Comparison of ENCODE assay signal across 11 cellular contexts in the genomic region with DNA sequence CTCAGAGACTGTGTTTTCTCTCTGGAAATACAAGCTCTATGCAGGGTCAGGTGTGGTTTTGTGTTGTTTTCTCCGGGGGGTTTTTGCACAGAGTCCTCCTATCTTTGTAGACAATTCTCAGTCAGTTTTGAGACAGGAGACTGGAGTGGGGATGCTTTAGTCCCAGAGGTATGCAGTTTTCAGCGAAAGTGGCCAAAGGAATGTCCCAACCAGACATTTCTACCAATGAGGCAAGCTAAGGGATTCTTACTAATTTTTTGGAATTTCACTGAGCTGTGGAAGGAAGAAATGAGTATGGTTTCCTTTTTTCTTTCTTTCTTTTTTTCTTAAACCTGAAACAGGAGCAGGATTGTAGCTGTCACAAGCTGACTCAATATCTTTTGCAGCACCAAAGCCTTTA. TPM values are rescaled to one million over a fixed set of nuclear protein-coding genes. Genes with fewer than 3 reads are reported as not detected.
A peak's percentile ranks its signal among the peaks of the same experiment; 100 is the strongest.
DNase-seq lines count a peak whose midpoint lies in the region; ATAC-seq and TF ChIP-seq lines count a peak whose summit lies in the region.
"Had no signal": no experiment of that assay in that cellular context is flagged by ENCODE, and none has a peak within 500 bp of the region (broad histone marks: within the 10 kb centered on the region; RNA-seq: fewer than 3 reads in every experiment).

No MANE protein-coding gene starts in this region.

- no peak for TF ChIP-seq CTCF in suprapubic skin (IDR thresholded peaks at IDR 0.05)
- no peak for TF ChIP-seq CTCF in spleen (IDR thresholded peaks at IDR 0.05 in 8 of 11, conservative IDR thresholded peaks at IDR 0.05 in 3 of 11)

- no peaks in the 10 kb centered on the region for H3K27me3 ChIP-seq in iPS-20b (ENCODE audit: insufficient read depth, low read length)
- no peaks in the 10 kb centered on the region for H3K27me3 ChIP-seq in suprapubic skin
- no peaks in the 10 kb centered on the region for H3K27me3 ChIP-seq in spleen (replicated peaks in 1 of 7)

- H3K9me3 ChIP-seq in iPS-20b (ENCODE audit: insufficient read depth, low read depth, low read length) (no peaks in the 10 kb centered on the region), suprapubic skin (no peaks in the 10 kb centered on the region), spleen (no peaks in the 10 kb centered on the region)

- H3K27ac ChIP-seq in iPS-20b (ENCODE audit: low read length) (peak overlapping the region; percentile 97), suprapubic skin (peak overlapping the region; percentile 87), spleen (peak overlapping the region in 4 of 8 donors; percentile 46 to 66 (median 64))

- 66% methylated on average over 2 of the region's 2 CpGs for WGBS in suprapubic skin
- WGBS in spleen, 5 donors, result 76 to 95% (median 86%) methylated on average over 2 of the region's 2 CpGs

- peak overlapping the region; percentile 75 for H3K9ac ChIP-seq in iPS-20b (ENCODE audit: low read depth, low read length)

- TF ChIP-seq EP300 in suprapubic skin (IDR thresholded peaks at IDR 0.05), result no peak

- no peak overlapping the region for H3K4me3 ChIP-seq in iPS-20b (ENCODE audit: low read length)
- H3K4me3 ChIP-seq in suprapubic skin, result no peak overlapping the region
- no peak overlapping the region for H3K4me3 ChIP-seq in spleen

- intact Hi-C loops in spleen (cut with DNase I; ENCODE audit: low total_unique reads), result no loop called here

- H3K4me1 ChIP-seq in iPS-20b (ENCODE audit: insufficient read depth, low read length), result peaks cover 32% of the 10 kb centered on the region
- peaks cover 13% of the 10 kb centered on the region for H3K4me1 ChIP-seq in suprapubic skin
- H3K4me1 ChIP-seq in spleen, result peaks cover 0 to 16% (median 0%) of the 10 kb centered on the region in 6 donors

- H3K36me3 ChIP-seq in iPS-20b (ENCODE audit: insufficient read depth, low read depth, low read length) (no peaks in the 10 kb centered on the region), suprapubic skin (no peaks in the 10 kb centered on the region), spleen (no peaks in the 10 kb centered on the region)

- DNase-seq in GM04503 (ENCODE audit: low read depth) (peak; percentile 51), amniotic stem cell (lab: John Stamatoyannopoulos, UW) (peak; percentile 11), suprapubic skin (ENCODE audit: low spot score in 2 of 2) (no peak), spleen (no peak), SIG-M5 treated with dmso at 0.1 percent for 504 hours (lab: John Stamatoyannopoulos, UW; ENCODE audit: unreplicated experiment) (no peak), GOT3 (lab: John Stamatoyannopoulos, UW) (no peak)
- DNase-seq: activated gamma-delta T cell treated with Interleukin-2 at 50 U/mL for 16 hours, hippocampal formation, NCI-H1417 had no signal

- TF ChIP-seq POLR2A in suprapubic skin (IDR thresholded peaks at IDR 0.05) (no peak), spleen (IDR thresholded peaks at IDR 0.05) (no peak)

- ATAC-seq in HG02973 (IDR thresholded peaks at IDR 0.05; ENCODE audit: unreplicated experiment), result no peak

RNA-seq across cellular contexts. Expression of gene PLPP1, which starts 35.3 kb away (rescaled TPM):
- total RNA-seq in suprapubic skin, result 10 to 100 TPM; 57.8 to 81.6 (median 69.1) TPM
- total RNA-seq in spleen, result 10 to 100 TPM; 17.0 to 95.5 (median 40.0) TPM
- 10 to 100 TPM; 20.6 to 49.5 (median 34.1) TPM for polyA plus RNA-seq in spleen

Comparison
In these comparisons a context has a peak if more than half of its experiments do, and no peak if none do; other contexts are left out.
1. DNase-seq: peak in GM04503 (single experiment) and amniotic stem cell (single experiment); none in suprapubic skin (0 of 2), spleen (single experiment), SIG-M5 treated with dmso at 0.1 percent for 504 hours (single experiment) and GOT3 (single experiment).